In the genomic region with DNA sequence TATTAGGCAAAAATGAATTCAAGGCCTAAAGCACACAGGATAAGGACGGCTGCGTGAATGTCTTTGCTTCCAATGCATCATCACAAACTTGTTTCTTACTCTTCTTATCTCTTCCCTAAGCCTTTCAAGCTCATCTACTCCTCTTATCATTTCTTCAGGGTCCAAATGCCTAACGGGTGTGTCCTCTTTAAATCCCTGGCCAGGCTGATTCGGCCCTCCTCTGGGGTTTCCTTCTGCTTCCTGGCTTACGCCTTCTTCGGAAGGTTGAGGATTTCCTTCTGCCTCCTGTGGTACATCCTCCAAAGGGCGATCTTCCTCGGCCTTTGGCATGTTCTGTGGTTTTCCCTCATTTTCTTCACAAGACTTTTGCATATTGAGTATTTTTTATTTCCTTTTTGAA, we compare ENCODE assay signal across 1 cellular context.
TF ChIP-seq lines count a peak whose summit lies in the region.

No MANE protein-coding gene starts in this region.

TF ChIP-seq in HCT116, 20 proteins besides CTCF, POLR2A, EP300 and RAD21:
- TF ChIP-seq, protein P1, sequence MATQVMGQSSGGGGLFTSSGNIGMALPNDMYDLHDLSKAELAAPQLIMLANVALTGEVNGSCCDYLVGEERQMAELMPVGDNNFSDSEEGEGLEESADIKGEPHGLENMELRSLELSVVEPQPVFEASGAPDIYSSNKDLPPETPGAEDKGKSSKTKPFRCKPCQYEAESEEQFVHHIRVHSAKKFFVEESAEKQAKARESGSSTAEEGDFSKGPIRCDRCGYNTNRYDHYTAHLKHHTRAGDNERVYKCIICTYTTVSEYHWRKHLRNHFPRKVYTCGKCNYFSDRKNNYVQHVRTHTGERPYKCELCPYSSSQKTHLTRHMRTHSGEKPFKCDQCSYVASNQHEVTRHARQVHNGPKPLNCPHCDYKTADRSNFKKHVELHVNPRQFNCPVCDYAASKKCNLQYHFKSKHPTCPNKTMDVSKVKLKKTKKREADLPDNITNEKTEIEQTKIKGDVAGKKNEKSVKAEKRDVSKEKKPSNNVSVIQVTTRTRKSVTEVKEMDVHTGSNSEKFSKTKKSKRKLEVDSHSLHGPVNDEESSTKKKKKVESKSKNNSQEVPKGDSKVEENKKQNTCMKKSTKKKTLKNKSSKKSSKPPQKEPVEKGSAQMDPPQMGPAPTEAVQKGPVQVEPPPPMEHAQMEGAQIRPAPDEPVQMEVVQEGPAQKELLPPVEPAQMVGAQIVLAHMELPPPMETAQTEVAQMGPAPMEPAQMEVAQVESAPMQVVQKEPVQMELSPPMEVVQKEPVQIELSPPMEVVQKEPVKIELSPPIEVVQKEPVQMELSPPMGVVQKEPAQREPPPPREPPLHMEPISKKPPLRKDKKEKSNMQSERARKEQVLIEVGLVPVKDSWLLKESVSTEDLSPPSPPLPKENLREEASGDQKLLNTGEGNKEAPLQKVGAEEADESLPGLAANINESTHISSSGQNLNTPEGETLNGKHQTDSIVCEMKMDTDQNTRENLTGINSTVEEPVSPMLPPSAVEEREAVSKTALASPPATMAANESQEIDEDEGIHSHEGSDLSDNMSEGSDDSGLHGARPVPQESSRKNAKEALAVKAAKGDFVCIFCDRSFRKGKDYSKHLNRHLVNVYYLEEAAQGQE (IDR thresholded peaks at IDR 0.05; ENCODE audit: low read depth), result no peak
- TF ChIP-seq, protein P2, sequence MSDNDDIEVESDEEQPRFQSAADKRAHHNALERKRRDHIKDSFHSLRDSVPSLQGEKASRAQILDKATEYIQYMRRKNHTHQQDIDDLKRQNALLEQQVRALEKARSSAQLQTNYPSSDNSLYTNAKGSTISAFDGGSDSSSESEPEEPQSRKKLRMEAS (IDR thresholded peaks at IDR 0.05), result no peak
- TF ChIP-seq CBX3 (IDR thresholded peaks at IDR 0.05; ENCODE audit: low read depth) (no peak), FOSL1 (IDR thresholded peaks at IDR 0.05; ENCODE audit: low read depth) (no peak), EGR1 (IDR thresholded peaks at IDR 0.05; ENCODE audit: low read depth) (no peak)
